Comparison of ENCODE assay signal across 24 cellular contexts in the genomic region with DNA sequence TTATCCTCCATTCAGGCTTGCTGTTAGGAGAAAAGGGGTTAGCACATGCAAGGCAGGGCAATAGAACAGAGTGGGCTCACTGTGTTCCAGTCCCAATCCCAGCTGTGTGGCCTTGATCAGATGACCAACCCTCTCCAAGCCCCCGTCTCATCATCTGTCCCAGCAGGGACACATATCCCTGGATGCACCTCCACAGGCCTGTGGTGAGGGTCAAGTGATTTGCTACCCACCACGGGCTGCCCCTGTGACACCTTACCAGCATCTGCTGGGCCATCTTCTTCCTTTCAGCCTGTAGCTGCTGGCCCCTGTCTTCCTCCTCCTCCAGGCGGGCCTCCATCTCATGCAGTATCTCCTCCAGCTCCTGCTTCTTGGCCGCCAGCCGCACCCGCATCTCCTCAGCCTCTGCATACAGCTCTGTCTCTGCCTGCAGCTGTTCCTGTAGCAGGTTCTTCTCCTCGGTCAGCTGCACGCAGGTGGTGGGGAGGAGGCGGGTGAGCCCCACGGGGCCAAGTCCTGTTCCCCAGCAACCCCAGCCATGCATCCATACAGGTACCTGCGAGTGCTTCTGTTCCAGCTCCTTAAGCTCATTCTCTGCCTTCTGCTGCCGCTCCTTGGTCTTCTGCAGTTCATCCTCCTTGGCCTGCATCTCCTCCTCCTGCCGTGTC.
"Had no signal": no experiment of that assay in that cellular context is flagged by ENCODE, and none has a peak within 500 bp of the region (broad histone marks: within the 10 kb centered on the region; RNA-seq: fewer than 3 reads in every experiment).

No MANE protein-coding gene starts in this region.

- H3K27ac ChIP-seq: ascending aorta, brain microvascular endothelial cell, tibial artery had no signal

- H3K36me3 ChIP-seq: brain microvascular endothelial cell had no signal

- H3K4me1 ChIP-seq: ascending aorta, tibial artery had no signal

- H3K4me1 Mint-ChIP-seq: activated B cell treated with CpG ODN at 0.5 μM for 24 hours, mesothelial cell of epicardium had no signal

- H3K9me3 ChIP-seq: ascending aorta, tibial artery had no signal

- ATAC-seq: activated T-cell treated with anti-CD3 and anti-CD28 coated beads, Interleukin-2, amount 50 U/mL, for 4 hours; left lobe of liver; naive thymus-derived CD8-positive, alpha-beta T cell; T-helper 17 cell had no signal

- H3K27ac Mint-ChIP-seq: activated B cell treated with CpG ODN at 0.5 μM for 24 hours; activated naive CD4-positive, alpha-beta T cell treated with anti-CD3 and anti-CD28 coated beads, Interleukin-2, amount 10 ng/mL, durations not matched to agents 7 days and 5 days; dendritic cell treated with granulocyte-macrophage colony-stimulating factor and Interleukin-4, amounts not matched to agents 40 ng/mL and 50 ng/mL, for 4 days; mesothelial cell of epicardium; progenitor cell of endocrine pancreas; stimulated activated naive CD8-positive, alpha-beta T cell treated with anti-CD3 and anti-CD28 coated beads, Interleukin-15, Interleukin-2, amounts not matched to agents 100 ng/mL and 50 ng/mL, for 24 hours; T-helper 17 cell had no signal

- H3K27me3 ChIP-seq: ascending aorta, brain microvascular endothelial cell, tibial artery had no signal

- H3K27me3 Mint-ChIP-seq: activated B cell treated with CpG ODN at 0.5 μM for 24 hours; activated naive CD4-positive, alpha-beta T cell treated with anti-CD3 and anti-CD28 coated beads, Interleukin-2, amount 10 ng/mL, durations not matched to agents 7 days and 5 days; dendritic cell treated with granulocyte-macrophage colony-stimulating factor and Interleukin-4, amounts not matched to agents 40 ng/mL and 50 ng/mL, for 4 days; naive thymus-derived CD8-positive, alpha-beta T cell; stimulated activated naive CD8-positive, alpha-beta T cell treated with anti-CD3 and anti-CD28 coated beads, Interleukin-15, Interleukin-2, amounts not matched to agents 100 ng/mL and 50 ng/mL, for 24 hours; T-helper 17 cell had no signal

- DNase-seq: activated B cell treated with CpG ODN at 0.5 μM for 24 hours; activated CD4-positive, alpha-beta T cell treated with anti-CD3 and anti-CD28 coated beads for 4 hours; activated CD4-positive, alpha-beta T cell treated with anti-CD3 and anti-CD28 coated beads, Interleukin-2, amount 50 U/mL, for 48 hours; activated CD8-positive, alpha-beta memory T cell treated with anti-CD3 and anti-CD28 coated beads, Interleukin-2, amount 50 U/mL, for 48 hours; activated effector memory CD4-positive, alpha-beta T cell treated with Interleukin-2 at 50 U/mL for 16 hours; activated naive CD4-positive, alpha-beta T cell treated with anti-CD3 and anti-CD28 coated beads, Interleukin-2, amount 10 ng/mL, durations not matched to agents 7 days and 5 days; activated T-cell treated with anti-CD3 and anti-CD28 coated beads, Interleukin-2, amount 50 U/mL, for 4 hours; brain microvascular endothelial cell; caudate nucleus; effector CD4-positive, alpha-beta T cell; foreskin fibroblast; kidney; retina; stimulated activated CD4-positive, alpha-beta T cell treated with anti-CD3 and anti-CD28 coated beads, Interleukin-4, amount 100 ng/mL, for 24 hours; T-helper 17 cell; tibial artery had no signal

- H3K36me3 Mint-ChIP-seq: mesothelial cell of epicardium had no signal

- H3K4me3 ChIP-seq: ascending aorta, lung, tibial artery had no signal

- H3K9me3 Mint-ChIP-seq: activated B cell treated with CpG ODN at 0.5 μM for 24 hours; activated naive CD4-positive, alpha-beta T cell treated with anti-CD3 and anti-CD28 coated beads, Interleukin-2, amount 10 ng/mL, durations not matched to agents 7 days and 5 days; dendritic cell treated with granulocyte-macrophage colony-stimulating factor and Interleukin-4, amounts not matched to agents 40 ng/mL and 50 ng/mL, for 4 days; stimulated activated naive CD8-positive, alpha-beta T cell treated with anti-CD3 and anti-CD28 coated beads, Interleukin-15, Interleukin-2, amounts not matched to agents 100 ng/mL and 50 ng/mL, for 24 hours had no signal

- H3K4me3 Mint-ChIP-seq: activated B cell treated with CpG ODN at 0.5 μM for 24 hours; activated naive CD4-positive, alpha-beta T cell treated with anti-CD3 and anti-CD28 coated beads, Interleukin-2, amount 10 ng/mL, durations not matched to agents 7 days and 5 days; activated T-cell treated with anti-CD3 and anti-CD28 coated beads, Interleukin-2, amount 50 U/mL, for 4 hours; dendritic cell treated with granulocyte-macrophage colony-stimulating factor and Interleukin-4, amounts not matched to agents 40 ng/mL and 50 ng/mL, for 4 days; mesothelial cell of epicardium; stimulated activated naive CD8-positive, alpha-beta T cell treated with anti-CD3 and anti-CD28 coated beads, Interleukin-15, Interleukin-2, amounts not matched to agents 100 ng/mL and 50 ng/mL, for 24 hours; T-helper 17 cell had no signal
